In genomic region chr14:92686411-92686762, GRCh38 we compare ENCODE assay signal across 12 cellular contexts.
DNase-seq lines count a peak whose midpoint lies in the region; ATAC-seq, FAIRE-seq and TF ChIP-seq lines count a peak whose summit lies in the region.
"Had no signal": no experiment of that assay in that cellular context is flagged by ENCODE, and none has a peak within 500 bp of the region (broad histone marks: within the 10 kb centered on the region; RNA-seq: fewer than 3 reads in every experiment).

No MANE protein-coding gene starts in this region.

- no peak for DNase-seq in A549 (ENCODE audit: low read depth in 1 of 2, low spot score in 1 of 2)
- DNase-seq in IMR-90, result no peak
- no peak for DNase-seq in esophagus muscularis mucosa (ENCODE audit: extremely low spot score)
- no peak for DNase-seq in HCEC 1CT
- DNase-seq in GM23248, result no peak
- DNase-seq in H7, result no peak
- DNase-seq: NCI-H1417 treated with DMSO at 0.1 percent for 48 hours had no signal

- no peak for TF ChIP-seq CTCF in A549 (IDR thresholded peaks at IDR 0.05)
- no peak for TF ChIP-seq CTCF in IMR-90 (conservative IDR thresholded peaks at IDR 0.05; ENCODE audit: low read depth, low read length)
- no peak for TF ChIP-seq CTCF in esophagus muscularis mucosa (IDR thresholded peaks at IDR 0.05)

- no peak overlapping the region for H4K8ac ChIP-seq in IMR-90 (ENCODE audit: low read depth in 2 of 2, low read length in 2 of 2)

- FAIRE-seq in A549 (lab: Jason Lieb, UNC), result no peak
- FAIRE-seq: endometrium had no signal

- H2AFZ ChIP-seq in IMR-90 (replicated peaks; ENCODE audit: low read length, poor library complexity), result peak overlapping the region; percentile 2
- H2AFZ ChIP-seq in GM23248, result no peak overlapping the region

- H2AK5ac ChIP-seq in IMR-90 (ENCODE audit: low read depth, low read length), result no peak overlapping the region

- 0 out of 3 replicates have a peak, but pooled peaks cover 4% of the 10 kb centered on the region for H3K9me3 ChIP-seq in A549
- no peaks in the 10 kb centered on the region for H3K9me3 ChIP-seq in IMR-90 (ENCODE audit: control insufficient read depth, insufficient read depth, low read length)
- H3K9me3 ChIP-seq in esophagus muscularis mucosa, result no peaks in the 10 kb centered on the region
- H3K9me3 ChIP-seq in GM23248 (ENCODE audit: low read depth), result no peaks in the 10 kb centered on the region
- H3K9me3 ChIP-seq: MG63 had no signal

- no peaks in the 10 kb centered on the region for H3K9me2 ChIP-seq in GM23248 (ENCODE audit: insufficient read depth)

- CTCF ChIA-PET in A549 (lab: Yijun Ruan, JAX), result interaction anchor here (0.7 to 10.1 kb wide), 51 partner anchors 9 to 565 kb away, joined by 3 to 191 read pairs (median 5); partner anchors contain the start of genes CPSF2 and NDUFB1
- CTCF ChIA-PET in IMR-90 (lab: Yijun Ruan, JAX), result interaction anchor here (0.7 to 1.3 kb wide), 8 partner anchors 31 to 113 kb away, joined by 3 to 9 read pairs (median 4); no protein-coding TSS in a partner anchor

- peaks cover 34% of the 10 kb centered on the region for H3K36me3 ChIP-seq in IMR-90 (ENCODE audit: control insufficient read depth, insufficient read depth, low read length)
- H3K36me3 ChIP-seq in esophagus muscularis mucosa, result peaks cover 0 to 61% (median 34%) of the 10 kb centered on the region in 4 donors
- peaks cover 11% of the 10 kb centered on the region for H3K36me3 ChIP-seq in rectal smooth muscle tissue (ENCODE audit: control insufficient read depth, insufficient read depth, low read length)
- no peaks in the 10 kb centered on the region for H3K36me3 ChIP-seq in GM23248 (ENCODE audit: low read depth)
- no peaks in the 10 kb centered on the region for H3K36me3 ChIP-seq in H7 (replicated peaks; ENCODE audit: control insufficient read depth, insufficient read depth, low read length)
- H3K36me3 ChIP-seq: MG63 had no signal

- H2BK120ac ChIP-seq in IMR-90 (ENCODE audit: low read depth, low read length), result no peak overlapping the region

- no peak overlapping the region for H3K4ac ChIP-seq in IMR-90 (ENCODE audit: low read depth, low read length)

- POLR2A ChIA-PET in A549 (lab: Yijun Ruan, JAX) (no interaction called here), IMR-90 (lab: Charles Lee; ENCODE audit: unreplicated experiment) (no interaction called here)

- H3K4me1 ChIP-seq in A549 (0 out of 3 replicates have a peak, but pooled peaks cover 4% of the 10 kb centered on the region), IMR-90 (ENCODE audit: control insufficient read depth, insufficient read depth, low read length) (0 out of 2 replicates have a peak, but pooled peaks cover 2% of the 10 kb centered on the region), esophagus muscularis mucosa (peaks cover 9 to 28% (median 22%) of the 10 kb centered on the region in 4 donors), rectal smooth muscle tissue (ENCODE audit: control insufficient read depth, insufficient read depth, low read length) (peaks cover 2% of the 10 kb centered on the region), GM23248 (ENCODE audit: insufficient read depth) (no peaks in the 10 kb centered on the region)

- no peak overlapping the region for H3K23ac ChIP-seq in IMR-90 (ENCODE audit: low read depth, low read length)

- no peaks in the 10 kb centered on the region for H3K79me2 ChIP-seq in GM23248 (ENCODE audit: insufficient read depth)

- no peaks in the 10 kb centered on the region for H3F3A ChIP-seq in GM23248 (ENCODE audit: insufficient read depth)

- no peak overlapping the region for H3K14ac ChIP-seq in IMR-90 (replicated peaks; ENCODE audit: low read depth, low read length)

- H3K79me1 ChIP-seq in IMR-90 (ENCODE audit: low read depth in 1 of 2, low read length in 2 of 2), result peaks cover 0 to 1% of the 10 kb centered on the region in 2 experiments; a peak in 1 of 4 replicates

- no peak overlapping the region for H4K91ac ChIP-seq in IMR-90 (ENCODE audit: insufficient read depth, low read depth, low read length)

- H4K5ac ChIP-seq in IMR-90 (ENCODE audit: low read depth, low read length), result no peak overlapping the region

- no peak overlapping the region for H2BK5ac ChIP-seq in IMR-90 (ENCODE audit: low read depth, low read length, poor library complexity, severe bottlenecking)

- H3K18ac ChIP-seq in IMR-90 (ENCODE audit: low read depth, low read length), result no peak overlapping the region

- H3K4me3 ChIP-seq in A549 (no peak overlapping the region), IMR-90 (ENCODE audit: insufficient read depth, low read depth, low read length) (no peak overlapping the region), esophagus muscularis mucosa (peak overlapping the region; percentile 53 to 59 (median 58)), rectal smooth muscle tissue (ENCODE audit: low read length) (peak overlapping the region; percentile 11), GM23248 (no peak overlapping the region), H7 (ENCODE audit: insufficient read depth, low read depth, low read length) (no peak overlapping the region)
- H3K4me3 ChIP-seq: MG63 had no signal

- dilution Hi-C loops in IMR-90 (cut with HindIII; ENCODE audit: low sequenced_read_pairs, unreplicated experiment), result no loop called here

- BruUV-seq in IMR-90 (replicated peaks; lab: Mats Ljungman, UMichigan), result no TSS peak

- intact Hi-C loops in IMR-90 (cut with micrococcal nuclease), result loop anchor here (1.0 kb wide), 1 partner anchor 146 kb away; no protein-coding TSS in a partner anchor
- intact Hi-C loops in esophagus muscularis mucosa (cut with DNase I), result loop anchor here (5.0 kb wide), 1 partner anchor 174 kb away; the partner anchor contains the start of gene RIN3

- H3K9me1 ChIP-seq in IMR-90 (ENCODE audit: insufficient read depth, low read length), result no peaks in the 10 kb centered on the region

- no peak overlapping the region for H3K9ac ChIP-seq in IMR-90 (ENCODE audit: low read depth, low read length)
- no peak overlapping the region for H3K9ac ChIP-seq in rectal smooth muscle tissue (ENCODE audit: low read length)
- H3K9ac ChIP-seq in GM23248, result no peak overlapping the region

- TF ChIP-seq RAD21 in A549 (conservative IDR thresholded peaks at IDR 0.05 in 1 of 2, IDR thresholded peaks at IDR 0.05 in 1 of 2) (no peak), IMR-90 (IDR thresholded peaks at IDR 0.05; ENCODE audit: low read length) (no peak)

- no peak overlapping the region for H2BK15ac ChIP-seq in IMR-90 (ENCODE audit: low read depth, low read length)

- ATAC-seq in A549 (peak; percentile 7 to 26; a peak in 3 of 6 replicates), IMR-90 (ENCODE audit: low read depth) (no peak), GM21390 (IDR thresholded peaks at IDR 0.05; ENCODE audit: unreplicated experiment) (no peak)

- H2BK20ac ChIP-seq in IMR-90 (ENCODE audit: low read depth, low read length), result no peak overlapping the region

- no peak for TF ChIP-seq EP300 in A549 (IDR thresholded peaks at IDR 0.05)
- no peak for TF ChIP-seq EP300 in esophagus muscularis mucosa (IDR thresholded peaks at IDR 0.05)

- TF ChIP-seq POLR2A in A549 (IDR thresholded peaks at IDR 0.05; ENCODE audit: low read length) (no peak), IMR-90 (IDR thresholded peaks at IDR 0.05; ENCODE audit: low read depth, low read length) (no peak), esophagus muscularis mucosa (IDR thresholded peaks at IDR 0.05; ENCODE audit: low read depth) (no peak)

- H2AK9ac ChIP-seq in IMR-90 (replicated peaks; ENCODE audit: low read depth, low read length, poor library complexity), result no peak overlapping the region

- H4K20me1 ChIP-seq in IMR-90 (ENCODE audit: insufficient read depth, low read length) (no peaks in the 10 kb centered on the region), GM23248 (ENCODE audit: insufficient read depth) (no peaks in the 10 kb centered on the region)

- in situ Hi-C loops in IMR-90 (cut with MboI; ENCODE audit: low sequenced_read_pairs), result loop anchor here (10.0 kb wide), 1 partner anchor 562 kb away; the partner anchor contains the start of genes CPSF2 and NDUFB1
- in situ Hi-C loops in GM23248 (cut with MboI), result no loop called here

- 96% methylated on average over 8 of the region's 8 CpGs for WGBS in A549 (ENCODE audit: missing lambda C conversion rate)
- no CpG with 5 or more reads among the region's 8 CpGs for WGBS in IMR-90 (ENCODE audit: extremely low coverage in 2 of 2, insufficient read length in 1 of 2), 2 experiments
- WGBS in esophagus muscularis mucosa, result 86% methylated on average over 5 of the region's 8 CpGs
- 85 to 88% methylated on average over 8 of the region's 8 CpGs for WGBS in GM23248 (ENCODE audit: low coverage in 1 of 2, low lambda C conversion rate in 2 of 2, missing lambda C conversion rate in 2 of 2), 2 experiments

- 0 out of 6 replicates have a peak overlapping the region, but pooled peaks of 1 of the 2 experiments have one; percentile 23 for H3K27ac ChIP-seq in A549
- H3K27ac ChIP-seq in IMR-90 (ENCODE audit: insufficient read depth, low read length), result no peak overlapping the region
- peak overlapping the region; percentile 45 to 73 (median 68) for H3K27ac ChIP-seq in esophagus muscularis mucosa (replicated peaks in 1 of 4)
- no peak overlapping the region for H3K27ac ChIP-seq in rectal smooth muscle tissue (ENCODE audit: low read depth, low read length)
- H3K27ac ChIP-seq in GM23248, result no peak overlapping the region
- H3K27ac ChIP-seq: C4-2B had no signal

- no peak overlapping the region for H3K56ac ChIP-seq in IMR-90 (ENCODE audit: extremely low read depth, insufficient read depth, low read length)

- H3K27me3 ChIP-seq in IMR-90 (ENCODE audit: control insufficient read depth, insufficient read depth, low read length) (no peaks in the 10 kb centered on the region), esophagus muscularis mucosa (no peaks in the 10 kb centered on the region), rectal smooth muscle tissue (ENCODE audit: control insufficient read depth, insufficient read depth, low read length) (no peaks in the 10 kb centered on the region), GM23248 (replicated peaks; ENCODE audit: insufficient read depth) (no peaks in the 10 kb centered on the region), H7 (ENCODE audit: control insufficient read depth, insufficient read depth, low read length) (peaks cover 19% of the 10 kb centered on the region)
- H3K27me3 ChIP-seq: MG63 had no signal

- no peak overlapping the region for H3K4me2 ChIP-seq in A549
- H3K4me2 ChIP-seq in IMR-90 (ENCODE audit: low read depth, low read length), result no peak overlapping the region
- H3K4me2 ChIP-seq in GM23248 (ENCODE audit: unreplicated experiment), result no peak overlapping the region

TF ChIP-seq in IMR-90, 13 proteins besides CTCF, POLR2A, EP300 and RAD21 (continues in another document):
- TF ChIP-seq CEBPB (IDR thresholded peaks at IDR 0.05; ENCODE audit: low read depth, low read length) (no peak), BHLHE40 (IDR thresholded peaks at IDR 0.05; ENCODE audit: low read depth, low read length) (no peak), NFE2L2 (IDR thresholded peaks at IDR 0.05; ENCODE audit: low read depth, low read length) (no peak)

Comparison
In these comparisons a context has a peak if more than half of its experiments do, and no peak if none do; other contexts are left out.
1. ATAC-seq: peak in A549 (2 of 2); none in IMR-90 (single experiment) and GM21390 (single experiment).
2. H3K27ac ChIP-seq: peak in esophagus muscularis mucosa (4 of 4); none in IMR-90 (single experiment), rectal smooth muscle tissue (single experiment) and GM23248 (single experiment).
3. H3K4me3 ChIP-seq: peak in esophagus muscularis mucosa (4 of 4) and rectal smooth muscle tissue (single experiment); none in A549 (single experiment), IMR-90 (single experiment), GM23248 (single experiment) and H7 (single experiment).